ENCODE assay signal across 8 cellular contexts in the genomic region with DNA sequence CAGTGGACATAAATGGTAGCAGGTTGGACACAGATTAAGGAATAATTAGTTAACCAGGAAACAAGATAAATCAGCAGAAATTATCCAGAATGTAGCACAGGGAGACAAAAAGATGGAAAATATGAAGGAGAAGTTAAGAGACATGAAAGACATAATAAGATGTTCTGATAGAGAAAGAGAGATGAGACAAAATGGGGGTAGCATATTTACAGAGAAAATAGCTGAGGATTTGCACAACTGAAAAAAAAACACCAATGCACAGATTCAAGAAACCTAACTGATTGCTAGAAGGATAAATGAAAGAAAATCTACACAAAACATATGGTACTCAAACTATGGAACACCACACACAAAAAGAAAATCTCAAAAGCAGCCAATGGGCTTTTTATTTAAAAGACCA. TPM values are rescaled to one million over a fixed set of nuclear protein-coding genes. Genes with fewer than 3 reads are reported as not detected.
DNase-seq lines count a peak whose midpoint lies in the region; ATAC-seq and TF ChIP-seq lines count a peak whose summit lies in the region.

No MANE protein-coding gene starts in this region.

- H3K36me3 ChIP-seq in heart left ventricle: no peaks in the 10 kb centered on the region
- no peaks in the 10 kb centered on the region for H3K36me3 ChIP-seq in ascending aorta
- H3K36me3 ChIP-seq in mesenchymal stem cell (ENCODE audit: control insufficient read depth in 1 of 2, insufficient read depth in 2 of 2, low read depth in 1 of 2, low read length in 2 of 2): no peaks in the 10 kb centered on the region
- H3K36me3 ChIP-seq in upper lobe of left lung: no peaks in the 10 kb centered on the region

- H3K27ac ChIP-seq in heart left ventricle (peak overlapping the region in 1 of 12 donors; percentile 56), ascending aorta (peak overlapping the region; percentile 7 to 48), mesenchymal stem cell (ENCODE audit: low read length, poor library complexity, severe bottlenecking) (peak overlapping the region; percentile 71), upper lobe of left lung (peak overlapping the region in 1 of 4 donors; percentile 71)

- ATAC-seq in heart left ventricle (no peak), upper lobe of left lung (ENCODE audit: low FRiP score in 2 of 2) (no peak), HG03280 (IDR thresholded peaks at IDR 0.05; ENCODE audit: unreplicated experiment) (no peak), HG02798 (IDR thresholded peaks at IDR 0.05; ENCODE audit: poor library complexity, unreplicated experiment) (no peak)

- no peaks in the 10 kb centered on the region for H3K9me3 ChIP-seq in heart left ventricle
- no peaks in the 10 kb centered on the region for H3K9me3 ChIP-seq in ascending aorta
- H3K9me3 ChIP-seq in mesenchymal stem cell (ENCODE audit: control insufficient read depth, low read length): no peaks in the 10 kb centered on the region
- no peaks in the 10 kb centered on the region for H3K9me3 ChIP-seq in upper lobe of left lung

- H4K8ac ChIP-seq in mesenchymal stem cell (ENCODE audit: low read length): no peak overlapping the region

- no peak for TF ChIP-seq EP300 in upper lobe of left lung (IDR thresholded peaks at IDR 0.05)

- H3K4me2 ChIP-seq in mesenchymal stem cell (ENCODE audit: low read length, poor library complexity, severe bottlenecking): peak overlapping the region; percentile 65

- H3K79me1 ChIP-seq in mesenchymal stem cell (replicated peaks; ENCODE audit: low read length, poor library complexity, severe bottlenecking): no peaks in the 10 kb centered on the region

- TF ChIP-seq CTCF in heart left ventricle (IDR thresholded peaks at IDR 0.05) (no peak), ascending aorta (IDR thresholded peaks at IDR 0.05) (no peak), upper lobe of left lung (IDR thresholded peaks at IDR 0.05) (no peak)

- no peak overlapping the region for H2BK12ac ChIP-seq in mesenchymal stem cell (ENCODE audit: low read length in 2 of 2)

- H2AFZ ChIP-seq in mesenchymal stem cell (ENCODE audit: low read depth, low read length): no peak overlapping the region

- H3K27me3 ChIP-seq in heart left ventricle (no peaks in the 10 kb centered on the region), ascending aorta (no peaks in the 10 kb centered on the region), mesenchymal stem cell (ENCODE audit: control insufficient read depth in 1 of 2, insufficient read depth in 1 of 2, low read length in 2 of 2) (no peaks in the 10 kb centered on the region), upper lobe of left lung (no peaks in the 10 kb centered on the region)

- intact Hi-C loops in heart left ventricle (cut with DNase I) (no loop called here), cardiac septum (cut with DNase I) (no loop called here), ascending aorta (cut with DNase I) (loop anchor here (2.0 kb wide), 1 partner anchor 14 kb away; no protein-coding TSS in a partner anchor)

- H2BK15ac ChIP-seq in mesenchymal stem cell (ENCODE audit: low read depth, poor library complexity, severe bottlenecking): no peak overlapping the region

- H2BK120ac ChIP-seq in mesenchymal stem cell (ENCODE audit: low read depth, low read length): no peak overlapping the region

- TF ChIP-seq POLR2A in heart left ventricle (IDR thresholded peaks at IDR 0.05): no peak
- no peak for TF ChIP-seq POLR2A in upper lobe of left lung (IDR thresholded peaks at IDR 0.05)

- H3K23ac ChIP-seq in mesenchymal stem cell (ENCODE audit: low read length in 2 of 2): no peak overlapping the region

- no peak overlapping the region for H4K91ac ChIP-seq in mesenchymal stem cell (ENCODE audit: low read length)

- H3K4me1 ChIP-seq in heart left ventricle (peaks cover 0 to 40% (median 4%) of the 10 kb centered on the region in 12 donors), ascending aorta (peaks cover 0 to 6% of the 10 kb centered on the region in 2 donors), mesenchymal stem cell (ENCODE audit: control insufficient read depth, insufficient read depth, low read depth, low read length) (peaks cover 6% of the 10 kb centered on the region), upper lobe of left lung (peaks cover 7 to 18% (median 8%) of the 10 kb centered on the region in 4 donors)

- no peak overlapping the region for H2AK5ac ChIP-seq in mesenchymal stem cell (ENCODE audit: low read length, severe bottlenecking)

- DNase-seq in heart left ventricle (no peak), cardiac septum (ENCODE audit: low spot score) (no peak), ascending aorta (ENCODE audit: low spot score in 2 of 2) (no peak), mesenchymal stem cell (no peak), upper lobe of left lung (no peak), CD1c-positive myeloid dendritic cell (ENCODE audit: extremely low spot score) (no peak)

- no peak overlapping the region for H3K18ac ChIP-seq in mesenchymal stem cell (ENCODE audit: low read depth in 1 of 2, low read length in 2 of 2)

- peak overlapping the region; percentile 67 for H3K9ac ChIP-seq in mesenchymal stem cell (ENCODE audit: low read length)

- H3K4ac ChIP-seq in mesenchymal stem cell (ENCODE audit: low read depth in 1 of 2, low read length in 2 of 2): no peak overlapping the region

- no peak overlapping the region for H3K14ac ChIP-seq in mesenchymal stem cell (ENCODE audit: low read length in 2 of 2)

- no peak overlapping the region for H2BK5ac ChIP-seq in mesenchymal stem cell (ENCODE audit: low read depth, low read length, poor library complexity, severe bottlenecking)

- H3K4me3 ChIP-seq in heart left ventricle: peak overlapping the region in 11 of 12 donors; percentile 42 to 75 (median 68)
- H3K4me3 ChIP-seq in ascending aorta: peak overlapping the region; percentile 67
- H3K4me3 ChIP-seq in mesenchymal stem cell (ENCODE audit: insufficient read depth in 1 of 2, low read depth in 1 of 2, low read length in 2 of 2): peak overlapping the region in 1 of 2 experiments; percentile 81
- H3K4me3 ChIP-seq in upper lobe of left lung: peak overlapping the region in 3 of 4 donors; percentile 59 to 72 (median 71)

RNA-seq across cellular contexts. Expression of a gene that starts 34.6 kb away (rescaled TPM):
- total RNA-seq in heart left ventricle: 10 to 100 TPM in 1 of 9 donors, 1 to 10 TPM in 8; 5.5 to 10.0 (median 7.3) TPM
- 10 to 100 TPM in 1 of 2 donors, 1 to 10 TPM in 1; 3.1 to 10.7 TPM for polyA plus RNA-seq in heart left ventricle
- total RNA-seq in cardiac septum: 9.1 TPM
- total RNA-seq in ascending aorta: 11.1 TPM
- polyA plus RNA-seq in mesenchymal stem cell (2013, experiment 1 of 2): 7.1 TPM
- 7.1 TPM for polyA plus RNA-seq in mesenchymal stem cell (2013, experiment 2 of 2)
- 10 to 100 TPM in 5 of 6 donors, 1 to 10 TPM in 1; 10.0 to 17.8 (median 10.9) TPM for total RNA-seq in upper lobe of left lung

RNA-seq across cellular contexts. Expression of a gene that starts 35.0 kb away (rescaled TPM):
- 1 to 10 TPM in 2 of 9 donors, under 1 TPM in 4, not detected in 3; 0.23 to 2.1 (median 0.75) TPM for total RNA-seq in heart left ventricle
- polyA plus RNA-seq in heart left ventricle: under 1 TPM; 0.15 to 0.73 TPM
- 1.0 TPM for total RNA-seq in cardiac septum
- total RNA-seq in ascending aorta: not detected
- 2.0 TPM for polyA plus RNA-seq in mesenchymal stem cell (2013, experiment 1 of 2)
- polyA plus RNA-seq in mesenchymal stem cell (2013, experiment 2 of 2): 2.5 TPM
- 1 to 10 TPM in 4 of 6 donors, under 1 TPM in 2; 0.67 to 3.4 (median 1.1) TPM for total RNA-seq in upper lobe of left lung

RNA-seq across cellular contexts. Expression of a gene that starts 53.0 kb away (rescaled TPM):
- total RNA-seq in heart left ventricle (10 to 100 TPM in 6 of 9 donors, 1 to 10 TPM in 3; 7.0 to 81.8 (median 16.0) TPM), cardiac septum (16.6 TPM), ascending aorta (17.7 TPM), upper lobe of left lung (10 to 100 TPM; 26.9 to 80.9 (median 36.0) TPM)
- polyA plus RNA-seq in heart left ventricle: 10 to 100 TPM in 1 of 2 donors, 1 to 10 TPM in 1; 8.2 to 23.1 TPM
- 14.5 TPM for polyA plus RNA-seq in mesenchymal stem cell (2013, experiment 1 of 2)
- 13.6 TPM for polyA plus RNA-seq in mesenchymal stem cell (2013, experiment 2 of 2)
